Comparison of ENCODE assay signal across 19 cellular contexts in genomic region chr2:86833315-86833714, GRCh38. TPM values are rescaled to one million over a fixed set of nuclear protein-coding genes. Genes with fewer than 3 reads are reported as not detected.
"Had no signal": no experiment of that assay in that cellular context is flagged by ENCODE, and none has a peak within 500 bp of the region (broad histone marks: within the 10 kb centered on the region; RNA-seq: fewer than 3 reads in every experiment).

No MANE protein-coding gene starts in this region.

- ATAC-seq: left lobe of liver; lower lobe of right lung; right lobe of liver; stimulated activated memory B cell treated with anti-CD40 and anti-IgM and Interleukin-4, amounts not matched to agents 10 μg/mL and 1 μg/mL and 100 μg/mL, for 72 hours; upper lobe of right lung had no signal

- FAIRE-seq: endometrium, small intestine had no signal

- H3K9me3 Mint-ChIP-seq: activated T-helper 2 cell treated with anti-CD3 and anti-CD28 coated beads, Interferon-gamma antibody, Interleukin-2, Interleukin-4, amounts not matched to agents 10 μg/mL and 5 μg/mL and 100 μg/mL, durations not matched to agents 14 hours and 24 hours and 36 hours; naive B cell; neural crest cell; stimulated activated memory B cell treated with anti-CD40 and anti-IgM and Interleukin-4, amounts not matched to agents 10 μg/mL and 1 μg/mL and 100 μg/mL, for 72 hours had no signal

- H3K27ac Mint-ChIP-seq: activated T-helper 2 cell treated with anti-CD3 and anti-CD28 coated beads, Interferon-gamma antibody, Interleukin-2, Interleukin-4, amounts not matched to agents 10 μg/mL and 5 μg/mL and 100 μg/mL, durations not matched to agents 14 hours and 24 hours and 36 hours; naive B cell; stimulated activated memory B cell treated with anti-CD40 and anti-IgM and Interleukin-4, amounts not matched to agents 10 μg/mL and 1 μg/mL and 100 μg/mL, for 72 hours had no signal

- DNase-seq: activated CD4-positive, alpha-beta T cell treated with anti-CD3 and anti-CD28 coated beads for 1 hour; activated CD4-positive, alpha-beta T cell treated with anti-CD3 and anti-CD28 coated beads, Interleukin-2, amount 50 U/mL, for 1 hour; activated naive CD4-positive, alpha-beta T cell; cortex of kidney; lower lobe of right lung; naive B cell; posterior cingulate gyrus; right lobe of liver; small intestine; stimulated activated CD4-positive, alpha-beta T cell treated with anti-CD3 and anti-CD28 coated beads, Interleukin-2, amount 100 ng/mL, for 24 hours; T-helper 9 cell; upper lobe of right lung had no signal

- H3K36me3 ChIP-seq: lower lobe of right lung, right lobe of liver, upper lobe of right lung had no signal

- H3K4me3 Mint-ChIP-seq: naive B cell; neural crest cell; stimulated activated memory B cell treated with anti-CD40 and anti-IgM and Interleukin-4, amounts not matched to agents 10 μg/mL and 1 μg/mL and 100 μg/mL, for 72 hours had no signal

- H3K4me1 Mint-ChIP-seq: stimulated activated memory B cell treated with anti-CD40 and anti-IgM and Interleukin-4, amounts not matched to agents 10 μg/mL and 1 μg/mL and 100 μg/mL, for 72 hours had no signal

- H3K9me3 ChIP-seq: lower lobe of right lung, right lobe of liver, upper lobe of right lung had no signal

- H3K27me3 ChIP-seq: right lobe of liver, upper lobe of right lung had no signal

- H3K4me3 ChIP-seq: lower lobe of right lung, right lobe of liver, upper lobe of right lung had no signal

- H3K4me1 ChIP-seq: lower lobe of right lung, right lobe of liver, upper lobe of right lung had no signal

- H3K27ac ChIP-seq: lower lobe of right lung, right lobe of liver, upper lobe of right lung had no signal

- H3K36me3 Mint-ChIP-seq: naive B cell; stimulated activated memory B cell treated with anti-CD40 and anti-IgM and Interleukin-4, amounts not matched to agents 10 μg/mL and 1 μg/mL and 100 μg/mL, for 72 hours had no signal

RNA-seq across cellular contexts. Expression of gene CD8B, which starts 28.4 kb away (rescaled TPM):
- total RNA-seq: fibroblast of villous mesenchyme, neural crest cell had no signal

RNA-seq across cellular contexts. Expression of gene CD8A, which starts 42.6 kb away (rescaled TPM):
- total RNA-seq: epithelial cell of proximal tubule, fibroblast of villous mesenchyme had no signal
